Comparison of ENCODE assay signal across 18 cellular contexts in the genomic region with DNA sequence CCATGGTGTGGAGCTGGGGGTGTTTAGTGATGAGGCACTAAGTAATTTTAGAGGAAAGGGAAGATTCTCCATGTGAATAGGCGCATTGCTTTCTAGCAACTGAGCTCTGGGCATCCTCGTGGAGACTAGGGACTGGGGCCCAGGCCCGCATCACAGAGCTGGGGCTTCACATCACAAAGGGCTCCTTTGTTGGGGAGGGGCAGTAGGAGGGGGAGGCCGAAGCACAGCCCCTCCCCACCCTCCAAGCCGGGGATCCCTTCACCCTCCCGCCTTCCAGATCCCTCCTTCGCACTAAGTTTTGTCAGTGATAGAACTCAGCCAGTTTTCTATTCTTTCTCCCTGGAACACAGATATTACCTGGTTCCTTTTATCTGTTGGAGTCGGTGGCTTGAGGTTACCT. TPM values are rescaled to one million over a fixed set of nuclear protein-coding genes. Genes with fewer than 3 reads are reported as not detected.
"Had no signal": no experiment of that assay in that cellular context is flagged by ENCODE, and none has a peak within 500 bp of the region (broad histone marks: within the 10 kb centered on the region; RNA-seq: fewer than 3 reads in every experiment).

A gene (minus strand): TSS at position 101 of the 400 bp plus-strand sequence. CDS start 29 bp downstream, at position 72.

RNA-seq across cellular contexts. Expression of the gene that starts here (rescaled TPM):
- total RNA-seq: activated naive CD4-positive, alpha-beta T cell treated with anti-CD3 and anti-CD28 coated beads for 36 hours; activated naive CD4-positive, alpha-beta T cell treated with anti-CD3 and anti-CD28 coated beads, Interleukin-2, amount 50 U/mL, for 72 hours; activated naive CD8-positive, alpha-beta T cell treated with anti-CD3 and anti-CD28 coated beads, Interleukin-2, amount 10 ng/mL, durations not matched to agents 7 days and 5 days; activated T-cell treated with anti-CD3 and anti-CD28 coated beads, Interleukin-2, amount 50 U/mL, for 72 hours; activated T-helper 17 cell treated with anti-CD3 and anti-CD28 coated beads, Interleukin-2, amount 50 U/mL, for 72 hours; activated T-helper 2 cell treated with anti-CD3 and anti-CD28 coated beads, Interferon-gamma antibody, Interleukin-2, Interleukin-4, amounts not matched to agents 10 μg/mL and 5 μg/mL and 100 μg/mL, durations not matched to agents 14 hours and 24 hours and 36 hours; adrenal gland; aorta; ascending aorta; astrocyte; body of pancreas; breast epithelium; bronchial epithelial cell; cardiac muscle cell; cardiac septum; cerebellum; chondrocyte had no signal
- polyA plus RNA-seq: adipose tissue, adrenal gland, aorta, cardiac muscle cell had no signal
